8 cellular contexts compared by ENCODE assay signal in the genomic region with DNA sequence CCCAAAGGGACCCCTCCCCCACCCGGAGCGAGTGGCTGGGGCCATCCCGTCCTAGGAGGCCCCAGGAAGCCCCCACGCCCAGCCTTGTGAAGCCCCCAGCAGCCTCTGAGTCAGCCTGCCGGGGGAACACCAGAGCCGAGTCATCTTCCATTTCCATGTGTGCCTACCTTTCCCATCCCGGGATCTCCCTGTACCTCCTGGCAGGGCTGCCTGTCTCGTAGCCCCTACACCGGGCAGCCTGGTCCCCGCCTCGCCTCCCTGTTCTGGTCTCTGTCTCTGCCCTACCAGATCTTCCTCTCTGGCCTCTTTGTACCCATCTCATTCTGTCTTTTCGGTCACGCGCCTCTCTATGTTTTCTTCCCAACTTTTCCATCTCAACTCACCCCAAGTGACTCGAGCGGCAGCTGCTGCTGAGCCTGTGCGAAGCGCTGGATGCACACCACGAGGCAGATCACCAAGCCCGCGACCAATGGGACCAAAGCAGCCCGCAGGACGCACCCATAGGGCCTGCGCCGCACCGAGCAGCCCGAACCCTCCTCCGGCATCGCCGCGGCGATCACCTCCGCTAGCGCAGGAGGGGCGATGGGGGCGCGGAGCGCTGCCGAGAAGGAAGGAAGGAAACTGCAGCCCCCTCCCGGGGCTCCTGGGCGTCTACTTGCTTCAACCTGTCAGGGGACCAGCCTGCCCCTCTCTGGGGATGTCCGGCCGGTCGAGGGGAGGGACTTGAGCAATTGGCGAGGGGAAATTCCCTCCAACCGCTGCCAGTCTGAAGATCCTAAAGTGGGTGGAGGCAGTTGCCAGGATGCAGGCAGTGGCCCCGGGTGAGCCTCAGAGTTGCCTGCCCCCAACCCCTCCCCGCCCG. TPM values are rescaled to one million over a fixed set of nuclear protein-coding genes. Genes with fewer than 3 reads are reported as not detected.
DNase-seq lines count a peak whose midpoint lies in the region; ATAC-seq and TF ChIP-seq lines count a peak whose summit lies in the region.

A gene with protein sequence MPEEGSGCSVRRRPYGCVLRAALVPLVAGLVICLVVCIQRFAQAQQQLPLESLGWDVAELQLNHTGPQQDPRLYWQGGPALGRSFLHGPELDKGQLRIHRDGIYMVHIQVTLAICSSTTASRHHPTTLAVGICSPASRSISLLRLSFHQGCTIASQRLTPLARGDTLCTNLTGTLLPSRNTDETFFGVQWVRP (minus strand): TSS at position 693 of the 862 bp plus-strand sequence. CDS start 148 bp downstream, at position 545.

- peaks cover 57% of the 10 kb centered on the region for H3K4me1 Mint-ChIP-seq in dendritic cell treated with granulocyte-macrophage colony-stimulating factor and Interleukin-4, amounts not matched to agents 40 ng/mL and 50 ng/mL, for 4 days (ENCODE audit: low read depth)

- no peak within 1 kb of the TSS for H3K27ac ChIP-seq in left ventricle myocardium inferior (replicated peaks)
- H3K27ac ChIP-seq in brain microvascular endothelial cell, result no peak within 1 kb of the TSS

- in situ Hi-C loops in brain microvascular endothelial cell (cut with HindIII; ENCODE audit: low pct_ligation_motif_present, low sequenced_read_pairs), result no loop called here

- peak within 1 kb of the TSS; percentile 43 for H3K4me3 ChIP-seq in left ventricle myocardium inferior
- H3K4me3 ChIP-seq in neuron (ENCODE audit: low read length), result no peak within 1 kb of the TSS
- H3K4me3 ChIP-seq in brain microvascular endothelial cell (ENCODE audit: low read depth, low read length), result no peak within 1 kb of the TSS

- peak within 1 kb of the TSS; percentile 56 for H3K4me3 Mint-ChIP-seq in dendritic cell treated with granulocyte-macrophage colony-stimulating factor and Interleukin-4, amounts not matched to agents 40 ng/mL and 50 ng/mL, for 4 days

- peak within 1 kb of the TSS; percentile 16 for H3K27ac Mint-ChIP-seq in dendritic cell treated with granulocyte-macrophage colony-stimulating factor and Interleukin-4, amounts not matched to agents 40 ng/mL and 50 ng/mL, for 4 days

- H2AFZ ChIP-seq in neuron (ENCODE audit: low read depth, low read length), result peak within 1 kb of the TSS; percentile 23

- H3K36me3 ChIP-seq in left ventricle myocardium inferior (no peaks in the 10 kb centered on the region), neuron (ENCODE audit: insufficient read depth, low read length) (no peaks in the 10 kb centered on the region), brain microvascular endothelial cell (replicated peaks) (no peaks in the 10 kb centered on the region)

- TF ChIP-seq CTCF in left ventricle myocardium inferior (IDR thresholded peaks at IDR 0.05; ENCODE audit: borderline replicate concordance) (no peak), brain microvascular endothelial cell (IDR thresholded peaks at IDR 0.05; ENCODE audit: low read depth, low read length, missing control alignments) (no peak)

- intact Hi-C loops in left ventricle myocardium inferior (cut with micrococcal nuclease), result no loop called here
- intact Hi-C loops in Right ventricle myocardium superior (cut with DNase I), result no loop called here
- intact Hi-C loops in T-helper 2 cell treated with Interferon-gamma antibody and Interleukin-4, amounts not matched to agents 100 ng/mL and 5 ng/mL, for 36 hours (cut with micrococcal nuclease), result loop anchor here (2.0 kb wide), 1 partner anchor 72 kb away; no protein-coding TSS in a partner anchor
- intact Hi-C loops in dendritic cell treated with granulocyte-macrophage colony-stimulating factor and Interleukin-4, amounts not matched to agents 40 ng/mL and 50 ng/mL, for 4 days (cut with micrococcal nuclease), result no loop called here

- H3K9me3 ChIP-seq in left ventricle myocardium inferior (replicated peaks), result no peaks in the 10 kb centered on the region
- no peaks in the 10 kb centered on the region for H3K9me3 ChIP-seq in neuron (ENCODE audit: low read length)

- peaks cover 41% of the 10 kb centered on the region for H3K4me1 ChIP-seq in left ventricle myocardium inferior
- peaks cover 9% of the 10 kb centered on the region for H3K4me1 ChIP-seq in neuron (ENCODE audit: insufficient read depth, low read length)

- H3K27me3 Mint-ChIP-seq in dendritic cell treated with granulocyte-macrophage colony-stimulating factor and Interleukin-4, amounts not matched to agents 40 ng/mL and 50 ng/mL, for 4 days, result peaks cover 93% of the 10 kb centered on the region

- no peaks in the 10 kb centered on the region for H3K36me3 Mint-ChIP-seq in dendritic cell treated with granulocyte-macrophage colony-stimulating factor and Interleukin-4, amounts not matched to agents 40 ng/mL and 50 ng/mL, for 4 days (ENCODE audit: low read depth)

- DNase-seq in left ventricle myocardium inferior (no peak), Right ventricle myocardium superior (no peak), EL (no peak), brain microvascular endothelial cell (no peak)

- ATAC-seq in Right ventricle myocardium superior (ENCODE audit: poor library complexity) (no peak), HG03342 (IDR thresholded peaks at IDR 0.05; ENCODE audit: unreplicated experiment) (peak; percentile 39)

- peaks cover 100% of the 10 kb centered on the region for H3K27me3 ChIP-seq in left ventricle myocardium inferior (ENCODE audit: low read depth)
- peaks cover 62% of the 10 kb centered on the region for H3K27me3 ChIP-seq in neuron (ENCODE audit: insufficient read depth, low read length)
- H3K27me3 ChIP-seq in brain microvascular endothelial cell (replicated peaks), result peaks cover 51% of the 10 kb centered on the region

- no peaks in the 10 kb centered on the region for H3K9me3 Mint-ChIP-seq in dendritic cell treated with granulocyte-macrophage colony-stimulating factor and Interleukin-4, amounts not matched to agents 40 ng/mL and 50 ng/mL, for 4 days

RNA-seq across cellular contexts. Expression of the gene that starts here (rescaled TPM):
- total RNA-seq in left ventricle myocardium inferior (not detected), Right ventricle myocardium superior (not detected)
- 30.1 and 32.8 TPM in 2 replicates for total RNA-seq in T-helper 2 cell treated with Interferon-gamma antibody and Interleukin-4, amounts not matched to agents 100 ng/mL and 5 ng/mL, for 36 hours

Comparison
In these comparisons a context has a peak if more than half of its experiments do, and no peak if none do; other contexts are left out.
1. RNA of the gene that starts here (total RNA-seq): 30.1 to 32.8 TPM in T-helper 2 cell treated with Interferon-gamma antibody and Interleukin-4, amounts not matched to agents 100 ng/mL and 5 ng/mL, for 36 hours; not detected in left ventricle myocardium inferior (single experiment) and not detected in Right ventricle myocardium superior (single experiment); every median in the first group is over 10 times any median in the second.